ENCODE assay signal across 29 cellular contexts in the genomic region with DNA sequence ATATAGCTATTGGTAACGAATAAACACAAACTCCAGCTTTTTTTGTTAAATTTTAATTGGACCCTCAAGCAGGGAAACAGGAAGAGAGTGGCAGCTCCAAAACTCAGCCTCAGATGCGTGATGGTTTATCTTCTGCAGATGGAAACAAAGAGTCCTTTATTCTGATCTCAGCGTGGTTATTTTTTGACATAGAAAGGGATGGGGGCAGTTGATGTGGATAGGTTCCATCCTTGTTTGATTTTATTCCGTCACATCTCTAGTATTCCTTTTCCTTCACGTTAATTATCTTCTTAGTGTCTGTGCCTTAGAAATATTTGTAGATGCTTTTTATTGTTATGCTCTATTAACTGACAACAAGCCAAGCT.
"Had no signal": no experiment of that assay in that cellular context is flagged by ENCODE, and none has a peak within 500 bp of the region (broad histone marks: within the 10 kb centered on the region; RNA-seq: fewer than 3 reads in every experiment).

No MANE protein-coding gene starts in this region.

- H3K4me3 ChIP-seq: esophagus squamous epithelium, left ventricle myocardium inferior, lung, ovary, prostate gland, right atrium auricular region, spleen, testis, transverse colon had no signal

- H3K27me3 ChIP-seq: brain microvascular endothelial cell, esophagus squamous epithelium, ovary, right atrium auricular region, spleen, testis, transverse colon had no signal

- H3K9me3 Mint-ChIP-seq: activated CD4-positive, alpha-beta memory T cell treated with anti-CD3 and anti-CD28 coated beads for 36 hours; activated CD4-positive, alpha-beta T cell treated with anti-CD3 and anti-CD28 coated beads, Interleukin-2, amount 10 ng/mL, durations not matched to agents 24 days and 14 days; activated naive CD4-positive, alpha-beta T cell treated with anti-CD3 and anti-CD28 coated beads, Interleukin-2, amount 10 ng/mL, durations not matched to agents 7 days and 5 days; activated naive CD8-positive, alpha-beta T cell treated with anti-CD3 and anti-CD28 coated beads, Interleukin-2, amount 10 ng/mL, durations not matched to agents 7 days and 5 days; activated T-cell treated with anti-CD3 and anti-CD28 coated beads, Interleukin-2, amount 50 U/mL, for 24 hours; nephron had no signal

- H3K4me1 ChIP-seq: esophagus squamous epithelium, left ventricle myocardium inferior, prostate gland, right atrium auricular region, spleen, testis, transverse colon had no signal

- H3K4me1 Mint-ChIP-seq: activated CD4-positive, alpha-beta T cell treated with anti-CD3 and anti-CD28 coated beads, Interleukin-2, amount 10 ng/mL, durations not matched to agents 24 days and 14 days; activated naive CD4-positive, alpha-beta T cell treated with anti-CD3 and anti-CD28 coated beads, Interleukin-2, amount 10 ng/mL, durations not matched to agents 7 days and 5 days; activated naive CD8-positive, alpha-beta T cell treated with anti-CD3 and anti-CD28 coated beads, Interleukin-2, amount 10 ng/mL, durations not matched to agents 7 days and 5 days; nephron had no signal

- DNase-seq: activated CD4-positive, alpha-beta memory T cell treated with anti-CD3 and anti-CD28 coated beads for 36 hours; activated CD4-positive, alpha-beta T cell treated with anti-CD3 and anti-CD28 coated beads, Interleukin-2, amount 10 ng/mL, durations not matched to agents 24 days and 14 days; activated CD4-positive, CD25-positive, alpha-beta regulatory T cell treated with anti-CD3 and anti-CD28 coated beads, Interleukin-2, amount 50 U/mL, for 72 hours; activated CD8-positive, alpha-beta memory T cell treated with anti-CD3 and anti-CD28 coated beads, Interleukin-2, amount 50 U/mL, for 4 hours; activated gamma-delta T cell; activated naive CD4-positive, alpha-beta T cell treated with anti-CD3 and anti-CD28 coated beads, Interleukin-2, amount 10 ng/mL, durations not matched to agents 7 days and 5 days; activated naive CD8-positive, alpha-beta T cell treated with anti-CD3 and anti-CD28 coated beads, Interleukin-2, amount 10 ng/mL, durations not matched to agents 7 days and 5 days; activated T-cell treated with anti-CD3 and anti-CD28 coated beads, Interleukin-2, amount 50 U/mL, for 24 hours; amniotic stem cell; brain microvascular endothelial cell; central memory CD4-positive, alpha-beta T cell; esophagus squamous epithelium; glutamatergic neuron; islet precursor cell; left ventricle myocardium inferior; ovary; spleen; stimulated activated naive CD4-positive, alpha-beta T cell treated with Interleukin-2 at 50 U/mL for 16 hours; T-helper 2 cell; testis; transverse colon had no signal

- H3K9me3 ChIP-seq: esophagus squamous epithelium, left ventricle myocardium inferior, ovary, prostate gland, right atrium auricular region, spleen, testis, transverse colon had no signal

- H3K36me3 Mint-ChIP-seq: activated CD4-positive, alpha-beta memory T cell treated with anti-CD3 and anti-CD28 coated beads for 36 hours; activated naive CD4-positive, alpha-beta T cell treated with anti-CD3 and anti-CD28 coated beads, Interleukin-2, amount 10 ng/mL, durations not matched to agents 7 days and 5 days; activated naive CD8-positive, alpha-beta T cell treated with anti-CD3 and anti-CD28 coated beads, Interleukin-2, amount 10 ng/mL, durations not matched to agents 7 days and 5 days had no signal

- H3K27me3 Mint-ChIP-seq: activated CD4-positive, alpha-beta memory T cell treated with anti-CD3 and anti-CD28 coated beads for 36 hours; activated CD4-positive, alpha-beta T cell treated with anti-CD3 and anti-CD28 coated beads, Interleukin-2, amount 10 ng/mL, durations not matched to agents 24 days and 14 days; activated naive CD4-positive, alpha-beta T cell treated with anti-CD3 and anti-CD28 coated beads, Interleukin-2, amount 10 ng/mL, durations not matched to agents 7 days and 5 days; activated naive CD8-positive, alpha-beta T cell treated with anti-CD3 and anti-CD28 coated beads, Interleukin-2, amount 10 ng/mL, durations not matched to agents 7 days and 5 days; activated T-cell treated with anti-CD3 and anti-CD28 coated beads, Interleukin-2, amount 50 U/mL, for 24 hours had no signal

- H3K4me3 Mint-ChIP-seq: activated CD4-positive, alpha-beta memory T cell treated with anti-CD3 and anti-CD28 coated beads for 36 hours; activated CD4-positive, alpha-beta T cell treated with anti-CD3 and anti-CD28 coated beads, Interleukin-2, amount 10 ng/mL, durations not matched to agents 24 days and 14 days; activated naive CD4-positive, alpha-beta T cell treated with anti-CD3 and anti-CD28 coated beads, Interleukin-2, amount 10 ng/mL, durations not matched to agents 7 days and 5 days; activated naive CD8-positive, alpha-beta T cell treated with anti-CD3 and anti-CD28 coated beads, Interleukin-2, amount 10 ng/mL, durations not matched to agents 7 days and 5 days; activated T-cell treated with anti-CD3 and anti-CD28 coated beads, Interleukin-2, amount 50 U/mL, for 24 hours; nephron had no signal

- H3K27ac Mint-ChIP-seq: activated CD4-positive, alpha-beta memory T cell treated with anti-CD3 and anti-CD28 coated beads for 36 hours; activated CD4-positive, alpha-beta T cell treated with anti-CD3 and anti-CD28 coated beads, Interleukin-2, amount 10 ng/mL, durations not matched to agents 24 days and 14 days; activated naive CD4-positive, alpha-beta T cell treated with anti-CD3 and anti-CD28 coated beads, Interleukin-2, amount 10 ng/mL, durations not matched to agents 7 days and 5 days; activated naive CD8-positive, alpha-beta T cell treated with anti-CD3 and anti-CD28 coated beads, Interleukin-2, amount 10 ng/mL, durations not matched to agents 7 days and 5 days; activated T-cell treated with anti-CD3 and anti-CD28 coated beads, Interleukin-2, amount 50 U/mL, for 24 hours; nephron had no signal

- H3K27ac ChIP-seq: brain microvascular endothelial cell, epithelial cell of prostate, esophagus squamous epithelium, left ventricle myocardium inferior, ovary, prostate gland, right atrium auricular region, spleen, testis, transverse colon had no signal

- H3K36me3 ChIP-seq: brain microvascular endothelial cell, esophagus squamous epithelium, left ventricle myocardium inferior, ovary, prostate gland, right atrium auricular region, spleen, transverse colon had no signal

- FAIRE-seq: astrocyte, frontal cortex, urothelium cell line had no signal
